ENCODE assay signal across 8 cellular contexts in the genomic region with DNA sequence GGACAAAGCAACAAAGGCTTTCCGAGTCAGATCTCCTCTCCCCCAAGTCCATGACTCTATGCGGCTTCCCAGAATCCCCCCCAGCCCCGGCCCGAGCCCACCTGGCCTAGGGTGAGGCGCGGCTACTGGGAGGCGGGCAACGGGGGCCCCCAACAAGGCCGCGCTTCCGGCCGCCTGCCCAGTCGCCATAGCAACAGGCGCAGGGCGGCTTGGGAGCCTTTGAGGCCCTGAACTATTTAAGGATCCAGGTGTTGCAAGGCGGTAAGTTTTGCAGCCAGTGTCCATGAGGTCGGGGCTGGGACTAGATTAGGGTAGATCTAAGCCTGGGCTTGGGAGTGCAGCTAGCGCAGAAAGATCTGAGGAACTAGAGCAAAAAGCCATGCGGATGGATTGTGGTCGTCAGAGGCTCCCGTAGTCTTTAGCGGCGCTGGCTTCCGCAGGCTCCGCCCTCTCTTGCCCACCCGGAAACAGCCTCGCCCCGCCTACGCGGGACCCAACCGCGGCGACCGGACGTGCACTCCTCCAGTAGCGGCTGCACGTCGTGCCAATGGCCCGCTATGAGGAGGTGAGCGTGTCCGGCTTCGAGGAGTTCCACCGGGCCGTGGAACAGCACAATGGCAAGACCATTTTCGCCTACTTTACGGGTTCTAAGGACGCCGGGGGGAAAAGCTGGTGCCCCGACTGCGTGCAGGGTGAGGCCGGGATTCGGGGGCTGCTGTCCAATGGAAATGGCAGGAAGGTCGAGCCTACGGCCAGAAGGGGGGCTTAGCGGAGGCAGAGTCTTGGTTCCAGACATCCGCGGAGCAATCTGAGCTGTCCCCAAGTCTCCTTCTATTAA. TPM values are rescaled to one million over a fixed set of nuclear protein-coding genes. Genes with fewer than 3 reads are reported as not detected.
DNase-seq lines count a peak whose midpoint lies in the region; ATAC-seq, FAIRE-seq and TF ChIP-seq lines count a peak whose summit lies in the region.

A gene (minus strand): TSS at position 176 of the 838 bp plus-strand sequence. CDS start 5,608 bp downstream, outside the sequence.
A gene (plus strand): TSS at position 525 of the 838 bp plus-strand sequence. CDS start 23 bp downstream, at position 548.

- peak; percentile 91 for ATAC-seq in GM21390 (IDR thresholded peaks at IDR 0.05; ENCODE audit: unreplicated experiment)

- intact Hi-C loops in endothelial cell of umbilical vein (cut with micrococcal nuclease), result loop anchor here (1.0 to 10.0 kb wide), 5 partner anchors 11 to 1056 kb away; a partner anchor contains a TSS

- no peak for TF ChIP-seq CTCF in OCI-LY3 (IDR thresholded peaks at IDR 0.05; ENCODE audit: low read depth, low read length)
- no peak for TF ChIP-seq CTCF in endothelial cell of umbilical vein (IDR thresholded peaks at IDR 0.05; ENCODE audit: extremely low read depth in 1 of 2, insufficient read depth in 1 of 2, low read depth in 1 of 2, low read length in 2 of 2)

- H3K4me3 ChIP-seq in HUES64 (ENCODE audit: low read length), result peak within 1 kb of the TSS; percentile 89
- peak within 1 kb of the TSS; percentile 95 for H3K4me3 ChIP-seq in OCI-LY3 (ENCODE audit: low read length)
- peak within 1 kb of the TSS; percentile 44 to 86 (median 70) for H3K4me3 ChIP-seq in endothelial cell of umbilical vein (replicated peaks in 1 of 3; ENCODE audit: insufficient read depth in 1 of 3, low read depth in 1 of 3, low read length in 3 of 3)
- peak within 1 kb of the TSS; percentile 86 for H3K4me3 ChIP-seq in mononuclear cell (ENCODE audit: low read length)

- peak; percentile 89 for DNase-seq in Caki2 (ENCODE audit: low read depth)
- DNase-seq in activated CD8-positive, alpha-beta memory T cell treated with anti-CD3 and anti-CD28 coated beads, Interleukin-2, amount 50 U/mL, for 4 hours, result peak; percentile 91
- peak; percentile 96 for DNase-seq in endothelial cell of umbilical vein (ENCODE audit: low read depth, low spot score)
- peak; percentile 93 to 95 for DNase-seq in stimulated activated CD8-positive, alpha-beta memory T cell treated with anti-CD3 and anti-CD28 coated beads, Interleukin-2, amount 100 ng/mL, for 48 hours (ENCODE audit: low read depth in 2 of 2)

- H3K27ac ChIP-seq in HUES64 (ENCODE audit: low read depth, low read length) (peak within 1 kb of the TSS; percentile 94), OCI-LY3 (ENCODE audit: low read length) (peak within 1 kb of the TSS; percentile 84), endothelial cell of umbilical vein (ENCODE audit: insufficient read depth, low read depth, low read length) (peak within 1 kb of the TSS; percentile 83)

- BruUV-seq in endothelial cell of umbilical vein (replicated peaks; lab: Mats Ljungman, UMichigan), result no TSS peak

- H3K27me3 ChIP-seq in HUES64 (ENCODE audit: insufficient read depth, low read length), result no peaks in the 10 kb centered on the region
- H3K27me3 ChIP-seq in OCI-LY3 (ENCODE audit: low read depth, low read length), result no peaks in the 10 kb centered on the region
- no peaks in the 10 kb centered on the region for H3K27me3 ChIP-seq in endothelial cell of umbilical vein (ENCODE audit: control insufficient read depth in 2 of 2, insufficient read depth in 2 of 2, low read length in 2 of 2)
- H3K27me3 ChIP-seq in mononuclear cell (ENCODE audit: insufficient read depth, low read length), result no peaks in the 10 kb centered on the region

- in situ Hi-C loops in Caki2 (cut with HindIII; ENCODE audit: low pct_unique_long_range_greater_than_20kb, low sequenced_read_pairs), result no loop called here

- dilution Hi-C loops in endothelial cell of umbilical vein (cut with MboI; ENCODE audit: extremely low pct_ligation_motif_present, low sequenced_read_pairs), result no loop called here

- CTCF ChIA-PET in endothelial cell of umbilical vein (lab: Charles Lee), result interaction anchor here (0.9 to 5.2 kb wide), 5 partner anchors 14 to 205 kb away, joined by 3 to 38 read pairs (median 3); no protein-coding TSS in a partner anchor

- H3K4me2 ChIP-seq in OCI-LY3 (ENCODE audit: low read length) (peak within 1 kb of the TSS; percentile 93), endothelial cell of umbilical vein (ENCODE audit: insufficient read depth, low read length) (peak within 1 kb of the TSS; percentile 91)

- H3K9me3 ChIP-seq in HUES64 (ENCODE audit: insufficient read depth, low read depth, low read length), result no peaks in the 10 kb centered on the region
- no peaks in the 10 kb centered on the region for H3K9me3 ChIP-seq in OCI-LY3 (ENCODE audit: insufficient read depth, low read length)
- no peaks in the 10 kb centered on the region for H3K9me3 ChIP-seq in endothelial cell of umbilical vein (replicated peaks; ENCODE audit: control insufficient read depth, insufficient read depth, low read length)
- no peaks in the 10 kb centered on the region for H3K9me3 ChIP-seq in mononuclear cell (ENCODE audit: low read depth, low read length)

- WGBS in HUES64, result under 1% methylated on average over 57 of the region's 57 CpGs

- H3K9ac ChIP-seq in HUES64 (ENCODE audit: low read depth, low read length), result peak within 1 kb of the TSS; percentile 93
- H3K9ac ChIP-seq in OCI-LY3 (ENCODE audit: low read length), result peak within 1 kb of the TSS; percentile 89
- peak within 1 kb of the TSS; percentile 68 for H3K9ac ChIP-seq in endothelial cell of umbilical vein (replicated peaks; ENCODE audit: extremely low read depth, insufficient read depth, low read length)

- peak within 1 kb of the TSS; percentile 100 for H2AFZ ChIP-seq in OCI-LY3 (ENCODE audit: low read depth, low read length)
- H2AFZ ChIP-seq in endothelial cell of umbilical vein (ENCODE audit: low read depth, low read length), result peak within 1 kb of the TSS; percentile 99

- TF ChIP-seq POLR2A in endothelial cell of umbilical vein (IDR thresholded peaks at IDR 0.05; ENCODE audit: low read depth, low read length), result peak; percentile 98

- H4K20me1 ChIP-seq in OCI-LY3 (ENCODE audit: insufficient read depth, low read length), result no peaks in the 10 kb centered on the region
- no peaks in the 10 kb centered on the region for H4K20me1 ChIP-seq in endothelial cell of umbilical vein (replicated peaks; ENCODE audit: control insufficient read depth, extremely low read depth, insufficient read depth, low read length)

- FAIRE-seq in endothelial cell of umbilical vein (lab: Jason Lieb, UNC), result peak; percentile 94

- POLR2A ChIA-PET in endothelial cell of umbilical vein (lab: Charles Lee), result no interaction called here

- H3K36me3 ChIP-seq in HUES64 (ENCODE audit: insufficient read depth, low read length), result peaks cover 35% of the 10 kb centered on the region
- H3K36me3 ChIP-seq in OCI-LY3 (replicated peaks; ENCODE audit: low read depth, low read length), result peaks cover 20% of the 10 kb centered on the region
- H3K36me3 ChIP-seq in endothelial cell of umbilical vein (ENCODE audit: control insufficient read depth in 2 of 2, extremely low read depth in 1 of 2, insufficient read depth in 2 of 2, low read length in 2 of 2), result peaks cover 5% of the 10 kb centered on the region in 2 experiments

- H3K4me1 ChIP-seq in HUES64 (ENCODE audit: insufficient read depth, low read length) (peaks cover 7% of the 10 kb centered on the region; the same call in 1 of the 2 replicates), OCI-LY3 (ENCODE audit: low read length) (peaks cover 8% of the 10 kb centered on the region), endothelial cell of umbilical vein (ENCODE audit: control insufficient read depth, extremely low read depth, insufficient read depth, low read length) (peaks cover 15% of the 10 kb centered on the region), mononuclear cell (ENCODE audit: insufficient read depth, low read length) (peaks cover 22% of the 10 kb centered on the region)

- no peaks in the 10 kb centered on the region for H3K9me1 ChIP-seq in endothelial cell of umbilical vein (replicated peaks; ENCODE audit: control insufficient read depth, extremely low read depth, insufficient read depth, low read length)

- peaks cover 39% of the 10 kb centered on the region for H3K79me2 ChIP-seq in OCI-LY3 (ENCODE audit: low read length)
- H3K79me2 ChIP-seq in endothelial cell of umbilical vein (ENCODE audit: control insufficient read depth, insufficient read depth, low read length), result peaks cover 37% of the 10 kb centered on the region

TF ChIP-seq in endothelial cell of umbilical vein, 7 proteins besides CTCF, POLR2A, EP300 and RAD21 (continues in another document):
- TF ChIP-seq JUN (IDR thresholded peaks at IDR 0.05; ENCODE audit: borderline replicate concordance, insufficient read depth, insufficient read length, low read depth) (no peak), FOS (IDR thresholded peaks at IDR 0.05; ENCODE audit: borderline replicate concordance, insufficient read depth, low read length) (no peak)
- TF ChIP-seq, protein P1, sequence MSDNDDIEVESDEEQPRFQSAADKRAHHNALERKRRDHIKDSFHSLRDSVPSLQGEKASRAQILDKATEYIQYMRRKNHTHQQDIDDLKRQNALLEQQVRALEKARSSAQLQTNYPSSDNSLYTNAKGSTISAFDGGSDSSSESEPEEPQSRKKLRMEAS (IDR thresholded peaks at IDR 0.05; ENCODE audit: insufficient read depth, insufficient read length), result peak; percentile 42

RNA-seq across cellular contexts. Expression of the first gene that starts in this region (rescaled TPM):
- 15.8 and 16.8 TPM in 2 replicates for total RNA-seq in Caki2 (2014; rRNA removed; shearing (Covaris generic); ENCODE audit: low replicate concordance)
- polyA plus RNA-seq in HUES64 (2013, experiment 1 of 2), result 16.2 TPM
- polyA plus RNA-seq in HUES64 (2013, experiment 2 of 2), result 19.9 TPM
- 20.1 and 23.9 TPM in 2 replicates for total RNA-seq in endothelial cell of umbilical vein
- polyA plus RNA-seq in endothelial cell of umbilical vein, result 3.7 and 5.3 TPM in 2 replicates
- 5.6 and 6.3 TPM in 2 replicates for polyA plus RNA-seq in endothelial cell of umbilical vein (2011; cell fraction: cytosol; rRNA removed)
- 36.4 and 36.7 TPM in 2 replicates for polyA plus RNA-seq in endothelial cell of umbilical vein (2011; cell fraction: nucleus; rRNA removed)
- polyA plus RNA-seq in endothelial cell of umbilical vein (2012), result 15.5 and 16.5 TPM in 2 replicates
- 8.6 and 14.6 TPM in 2 replicates for polyA minus RNA-seq in endothelial cell of umbilical vein
- 6.1 TPM for polyA minus RNA-seq in endothelial cell of umbilical vein (2011; cell fraction: cytosol; rRNA and poly(A)+ RNA removed)
- polyA minus RNA-seq in endothelial cell of umbilical vein (2011; cell fraction: nucleus; rRNA and poly(A)+ RNA removed), result 16.4 and 31.4 TPM in 2 replicates
- total RNA-seq in mononuclear cell, result 6.8 TPM

RNA-seq across cellular contexts. Expression of the second gene that starts in this region (rescaled TPM):
- total RNA-seq in Caki2 (2014; rRNA removed; shearing (Covaris generic); ENCODE audit: low replicate concordance), result 104 and 186 TPM in 2 replicates
- polyA plus RNA-seq in HUES64 (2013, experiment 1 of 2), result 295 TPM
- polyA plus RNA-seq in HUES64 (2013, experiment 2 of 2), result 283 TPM
- total RNA-seq in endothelial cell of umbilical vein (101 and 103 TPM in 2 replicates), mononuclear cell (16.3 TPM)
- polyA plus RNA-seq in endothelial cell of umbilical vein, result 220 and 297 TPM in 2 replicates
- 376 and 452 TPM in 2 replicates for polyA plus RNA-seq in endothelial cell of umbilical vein (2011; cell fraction: cytosol; rRNA removed)
- 95.2 and 117 TPM in 2 replicates for polyA plus RNA-seq in endothelial cell of umbilical vein (2011; cell fraction: nucleus; rRNA removed)
- polyA plus RNA-seq in endothelial cell of umbilical vein (2012), result 251 and 331 TPM in 2 replicates
- 27.2 and 46.9 TPM in 2 replicates for polyA minus RNA-seq in endothelial cell of umbilical vein
- 57.1 TPM for polyA minus RNA-seq in endothelial cell of umbilical vein (2011; cell fraction: cytosol; rRNA and poly(A)+ RNA removed)
- polyA minus RNA-seq in endothelial cell of umbilical vein (2011; cell fraction: nucleus; rRNA and poly(A)+ RNA removed), result 7.5 and 13.0 TPM in 2 replicates

Comparison
In these comparisons a context has a peak if more than half of its experiments do, and no peak if none do; other contexts are left out.
1. Peak in every context shown above with its lines: DNase-seq, ATAC-seq, H3K4me3 ChIP-seq and H3K27ac ChIP-seq.